ENCODE assay signal across 16 cellular contexts in the genomic region with DNA sequence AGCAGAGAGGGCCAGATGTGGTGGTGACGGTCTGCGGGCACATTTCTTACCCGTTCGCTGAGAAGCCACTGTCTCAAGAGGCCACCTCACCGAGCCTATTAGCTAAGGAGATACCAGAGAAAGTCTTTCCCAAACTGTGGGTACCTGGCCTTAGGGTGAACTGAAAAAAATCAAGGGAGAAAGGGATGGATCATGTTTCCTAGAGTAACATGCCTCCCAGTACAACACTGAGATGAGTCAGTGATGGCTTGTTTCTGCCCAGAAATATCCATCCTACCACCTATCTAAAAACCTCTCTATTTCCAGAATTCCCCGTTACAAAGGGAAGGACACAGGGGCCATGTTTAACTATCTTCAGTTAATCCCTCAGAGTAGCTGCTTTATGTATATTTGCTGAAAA.
DNase-seq lines count a peak whose midpoint lies in the region; ATAC-seq, FAIRE-seq and TF ChIP-seq lines count a peak whose summit lies in the region.
"Had no signal": no experiment of that assay in that cellular context is flagged by ENCODE, and none has a peak within 500 bp of the region (broad histone marks: within the 10 kb centered on the region; RNA-seq: fewer than 3 reads in every experiment).

No MANE protein-coding gene starts in this region.

- intact Hi-C loops in vagina (cut with DNase I): no loop called here

- H3K9me3 ChIP-seq in H1 (ENCODE audit: insufficient read depth in 2 of 2, low read depth in 1 of 2, low read length in 1 of 2): no peaks in the 10 kb centered on the region
- no peaks in the 10 kb centered on the region for H3K9me3 ChIP-seq in hepatocyte (ENCODE audit: low read depth)
- no peaks in the 10 kb centered on the region for H3K9me3 ChIP-seq in vagina
- H3K9me3 ChIP-seq in right atrium auricular region: no peaks in the 10 kb centered on the region
- H3K9me3 ChIP-seq: BE2C had no signal

- H3K9me2 ChIP-seq in hepatocyte (replicated peaks; ENCODE audit: insufficient read depth): no peaks in the 10 kb centered on the region

- H3K23ac ChIP-seq in H1 (ENCODE audit: insufficient read length): no peak overlapping the region

- TF ChIP-seq RAD21 in H1 (IDR thresholded peaks at IDR 0.05 in 1 of 2, conservative IDR thresholded peaks at IDR 0.05 in 1 of 2; ENCODE audit: low read depth in 2 of 2, low read length in 2 of 2): no peak

- no peak overlapping the region for H2BK15ac ChIP-seq in H1 (ENCODE audit: low read length)

- TF ChIP-seq EP300 in H1 (IDR thresholded peaks at IDR 0.05; ENCODE audit: borderline replicate concordance in 1 of 2, low read depth in 2 of 2, low read length in 2 of 2): no peak

- 95% methylated on average over 6 of the region's 6 CpGs; no CpG with 5 or more reads in 1 of the 2 experiments for WGBS in H1 (ENCODE audit: extremely low coverage in 1 of 2, insufficient coverage in 1 of 2, insufficient read length in 1 of 2, insufficient replicate concordance in 2 of 2, low coverage in 1 of 2, low lambda C conversion rate in 2 of 2, missing lambda C conversion rate in 1 of 2), 2 experiments
- WGBS in hepatocyte (ENCODE audit: low lambda C conversion rate, missing lambda C conversion rate): 76% methylated on average over 6 of the region's 6 CpGs

- no peaks in the 10 kb centered on the region; the same call in 1 of the 2 replicates for H3K23me2 ChIP-seq in H1 (ENCODE audit: low read depth, low read length)

- POLR2A ChIA-PET in H1 (lab: Charles Lee; ENCODE audit: partially characterized antibody): no interaction called here

- no peak overlapping the region for H3K18ac ChIP-seq in H1 (ENCODE audit: extremely low read depth, low read length)

- H3K4me1 ChIP-seq in H1 (replicated peaks in 1 of 4; ENCODE audit: control insufficient read depth in 3 of 4, insufficient read depth in 4 of 4, low read length in 3 of 4) (no peaks in the 10 kb centered on the region), hepatocyte (ENCODE audit: insufficient read depth) (no peaks in the 10 kb centered on the region), vagina (no peaks in the 10 kb centered on the region), right atrium auricular region (no peaks in the 10 kb centered on the region)
- H3K4me1 ChIP-seq: BE2C had no signal

- no peak overlapping the region for H2BK20ac ChIP-seq in H1 (ENCODE audit: low read length)

- H3K4me3 ChIP-seq in H1 (ENCODE audit: extremely low read depth in 1 of 4, insufficient read depth in 2 of 4, low read depth in 3 of 4, low read length in 4 of 4): no peak overlapping the region
- H3K4me3 ChIP-seq in hepatocyte: no peak overlapping the region
- no peak overlapping the region for H3K4me3 ChIP-seq in vagina
- no peak overlapping the region for H3K4me3 ChIP-seq in right atrium auricular region
- H3K4me3 ChIP-seq: GM12878, GM23248 had no signal

- no peak overlapping the region for H2BK5ac ChIP-seq in H1 (ENCODE audit: low read depth, low read length)

- no peak overlapping the region for H4K8ac ChIP-seq in H1 (ENCODE audit: extremely low read depth, insufficient read depth, low read length)

- H3K14ac ChIP-seq in H1 (ENCODE audit: insufficient read length): no peak overlapping the region

- no peak overlapping the region for H3K4me2 ChIP-seq in H1 (ENCODE audit: insufficient read depth in 1 of 2, low read depth in 2 of 2, low read length in 2 of 2)
- no peak overlapping the region for H3K4me2 ChIP-seq in hepatocyte

- H2AK5ac ChIP-seq in H1 (ENCODE audit: low read depth, low read length): no peak overlapping the region

- no peak for ATAC-seq in HG02678 (IDR thresholded peaks at IDR 0.05; ENCODE audit: unreplicated experiment)
- ATAC-seq: GM12878 had no signal

- H3K36me3 ChIP-seq in H1 (ENCODE audit: control insufficient read depth in 2 of 4, insufficient read depth in 4 of 4, low read length in 3 of 4): no peaks in the 10 kb centered on the region
- no peaks in the 10 kb centered on the region for H3K36me3 ChIP-seq in hepatocyte (replicated peaks; ENCODE audit: insufficient read depth, low read depth)
- no peaks in the 10 kb centered on the region for H3K36me3 ChIP-seq in vagina
- no peaks in the 10 kb centered on the region for H3K36me3 ChIP-seq in right atrium auricular region
- H3K36me3 ChIP-seq: BE2C had no signal

- CTCF ChIA-PET in H1 (lab: Charles Lee; ENCODE audit: partially characterized antibody): no interaction called here

- no peaks in the 10 kb centered on the region for H4K20me1 ChIP-seq in H1 (replicated peaks in 1 of 2; ENCODE audit: control insufficient read depth in 1 of 2, insufficient read depth in 2 of 2, low read length in 2 of 2)
- no peaks in the 10 kb centered on the region for H4K20me1 ChIP-seq in hepatocyte (ENCODE audit: insufficient read depth, poor library complexity, severe bottlenecking)

- H2AFZ ChIP-seq in H1 (ENCODE audit: low read length) (peak overlapping the region; percentile 35; the same call in 1 of the 2 replicates), hepatocyte (no peak overlapping the region)
- H2AFZ ChIP-seq: GM23248 had no signal

- H3K4ac ChIP-seq in H1 (replicated peaks; ENCODE audit: insufficient read length, low read depth, low read length): no peak overlapping the region

- no peaks in the 10 kb centered on the region for H3K79me1 ChIP-seq in H1 (ENCODE audit: low read depth, low read length)

- H2BK120ac ChIP-seq in H1 (replicated peaks; ENCODE audit: low read depth, low read length): no peak overlapping the region

- no peak overlapping the region for H2BK12ac ChIP-seq in H1 (ENCODE audit: low read depth, low read length)

- H3K79me2 ChIP-seq in H1 (ENCODE audit: control insufficient read depth in 1 of 2, insufficient read depth in 2 of 2, low read length in 2 of 2) (no peaks in the 10 kb centered on the region), hepatocyte (no peaks in the 10 kb centered on the region)

- no peak overlapping the region for H3K56ac ChIP-seq in H1 (replicated peaks; ENCODE audit: insufficient read length, low read depth, low read length)

- H3K27ac ChIP-seq in H1 (ENCODE audit: low read depth, low read length): no peak overlapping the region
- H3K27ac ChIP-seq in hepatocyte: peak overlapping the region; percentile 68
- H3K27ac ChIP-seq in vagina: peak overlapping the region; percentile 14
- H3K27ac ChIP-seq in right atrium auricular region: no peak overlapping the region
- H3K27ac ChIP-seq: C4-2B, GM23248, HL-60 had no signal

- DNase-seq in HTR-8/SVneo (ENCODE audit: insufficient read length, low spot score): no peak
- DNase-seq in H1 (ENCODE audit: low read depth in 1 of 2, low spot score in 2 of 2): no peak
- DNase-seq in hepatocyte (ENCODE audit: low spot score): no peak
- DNase-seq in vagina (ENCODE audit: extremely low spot score in 2 of 2): no peak
- no peak for DNase-seq in activated CD4-positive, CD25-positive, alpha-beta regulatory T cell treated with anti-CD3 and anti-CD28 coated beads, Interleukin-2, amount 50 U/mL, for 72 hours
- DNase-seq in right atrium auricular region (ENCODE audit: low spot score): no peak
- DNase-seq: BE2C; CD4-positive, alpha-beta memory T cell; DMS79; GM23248; H9 had no signal

- TF ChIP-seq CTCF in H1 (IDR thresholded peaks at IDR 0.05; ENCODE audit: control extremely low read depth in 1 of 3, insufficient read depth in 1 of 3, low read depth in 1 of 3, low read length in 3 of 3): no peak
- TF ChIP-seq CTCF in hepatocyte (IDR thresholded peaks at IDR 0.05; ENCODE audit: poor library complexity): no peak
- no peak for TF ChIP-seq CTCF in vagina (IDR thresholded peaks at IDR 0.05)
- no peak for TF ChIP-seq CTCF in right atrium auricular region (IDR thresholded peaks at IDR 0.05)

- no peak for TF ChIP-seq POLR2A in H1 (IDR thresholded peaks at IDR 0.05; ENCODE audit: control extremely low read depth in 1 of 2, low read depth in 2 of 2, low read length in 2 of 2)
- TF ChIP-seq POLR2A in vagina (IDR thresholded peaks at IDR 0.05): no peak

- peak; percentile 55 for FAIRE-seq in HTR-8/SVneo (lab: Jason Lieb, UNC)
- no peak for FAIRE-seq in H1 (lab: Jason Lieb, UNC)
- FAIRE-seq: A204.1, GM12878 had no signal

- no peak overlapping the region for H4K5ac ChIP-seq in H1 (ENCODE audit: insufficient read length, low read depth, low read length)

- H3K9ac ChIP-seq in H1 (replicated peaks in 1 of 4; ENCODE audit: extremely low read depth in 1 of 4, low read depth in 3 of 4, low read length in 3 of 4): no peak overlapping the region
- H3K9ac ChIP-seq: GM23248 had no signal

- no peak overlapping the region for H4K91ac ChIP-seq in H1 (replicated peaks; ENCODE audit: insufficient read length, low read length)

- no peaks in the 10 kb centered on the region for H3K27me3 ChIP-seq in H1 (replicated peaks in 1 of 4; ENCODE audit: control insufficient read depth in 3 of 4, extremely low read depth in 1 of 4, insufficient read depth in 3 of 4, low read length in 3 of 4)
- no peaks in the 10 kb centered on the region for H3K27me3 ChIP-seq in hepatocyte
- no peaks in the 10 kb centered on the region for H3K27me3 ChIP-seq in vagina
- no peaks in the 10 kb centered on the region for H3K27me3 ChIP-seq in right atrium auricular region
- H3K27me3 ChIP-seq: BE2C had no signal

TF ChIP-seq in H1, 55 proteins besides CTCF, POLR2A, EP300 and RAD21:
- TF ChIP-seq SIRT6 (IDR thresholded peaks at IDR 0.05; ENCODE audit: low read length) (no peak), JUND (IDR thresholded peaks at IDR 0.05; ENCODE audit: low read length) (no peak), KDM5A (IDR thresholded peaks at IDR 0.05; ENCODE audit: low read length) (no peak), KDM1A (IDR thresholded peaks at IDR 0.05; ENCODE audit: borderline replicate concordance, low read length) (no peak), EGR1 (IDR thresholded peaks at IDR 0.05; ENCODE audit: borderline replicate concordance, low read depth, low read length) (no peak)
TF ChIP-seq in H1: peak in this region for 0.

Comparison
In these comparisons a context has a peak if more than half of its experiments do, and no peak if none do; other contexts are left out.
1. H3K27ac ChIP-seq: peak in hepatocyte (single experiment) and vagina (single experiment); none in H1 (single experiment) and right atrium auricular region (0 of 2).